ENCODE assay signal across 8 cellular contexts in the genomic region with DNA sequence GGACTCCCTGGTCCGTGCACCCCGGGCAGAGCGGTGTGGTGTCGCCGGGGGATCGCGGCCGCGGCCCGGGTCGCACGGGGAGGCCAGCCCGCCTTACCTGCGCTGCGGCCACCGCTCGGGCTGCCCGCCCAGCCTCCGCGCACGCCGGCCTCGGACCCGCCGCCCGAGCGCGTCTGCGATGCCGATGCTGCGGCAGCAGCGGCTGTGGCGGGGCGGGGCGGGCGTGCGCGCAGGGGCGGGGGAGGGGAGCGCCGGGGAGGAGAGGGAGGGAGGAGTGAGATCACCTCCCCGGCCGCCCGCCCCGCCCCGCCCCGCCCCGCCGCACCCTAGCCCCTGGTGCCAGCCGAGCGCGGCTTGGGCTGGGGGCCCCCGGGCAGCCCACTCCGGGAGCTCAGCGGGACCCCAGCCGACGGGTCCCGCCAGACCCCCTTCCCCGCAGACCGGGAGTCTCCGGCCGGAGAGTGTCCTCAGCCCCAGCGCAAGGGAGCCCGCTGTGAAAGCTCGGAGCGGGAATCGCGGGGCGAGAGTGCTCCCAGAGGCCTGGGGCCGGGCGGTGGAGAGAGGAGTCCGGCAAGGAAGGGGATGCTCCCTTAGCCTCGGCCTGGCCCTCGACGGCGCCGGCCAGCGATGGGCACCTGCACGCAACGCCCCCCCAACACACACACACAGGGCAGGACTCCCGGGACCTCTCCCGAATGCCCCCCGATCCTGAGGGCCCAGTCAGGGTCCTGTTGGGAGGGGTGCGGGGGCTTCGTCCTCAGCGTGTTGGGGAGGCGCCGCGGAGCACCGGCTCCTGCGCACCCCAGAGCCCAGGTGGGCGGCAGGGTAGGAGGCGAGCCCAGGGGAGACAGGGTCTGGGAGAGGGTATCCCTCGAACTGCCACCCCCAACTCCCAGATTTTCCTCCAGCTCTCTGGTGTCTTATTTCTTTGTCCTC. TPM values are rescaled to one million over a fixed set of nuclear protein-coding genes. Genes with fewer than 3 reads are reported as not detected.
DNase-seq lines count a peak whose midpoint lies in the region; ATAC-seq and TF ChIP-seq lines count a peak whose summit lies in the region.

A gene with protein sequence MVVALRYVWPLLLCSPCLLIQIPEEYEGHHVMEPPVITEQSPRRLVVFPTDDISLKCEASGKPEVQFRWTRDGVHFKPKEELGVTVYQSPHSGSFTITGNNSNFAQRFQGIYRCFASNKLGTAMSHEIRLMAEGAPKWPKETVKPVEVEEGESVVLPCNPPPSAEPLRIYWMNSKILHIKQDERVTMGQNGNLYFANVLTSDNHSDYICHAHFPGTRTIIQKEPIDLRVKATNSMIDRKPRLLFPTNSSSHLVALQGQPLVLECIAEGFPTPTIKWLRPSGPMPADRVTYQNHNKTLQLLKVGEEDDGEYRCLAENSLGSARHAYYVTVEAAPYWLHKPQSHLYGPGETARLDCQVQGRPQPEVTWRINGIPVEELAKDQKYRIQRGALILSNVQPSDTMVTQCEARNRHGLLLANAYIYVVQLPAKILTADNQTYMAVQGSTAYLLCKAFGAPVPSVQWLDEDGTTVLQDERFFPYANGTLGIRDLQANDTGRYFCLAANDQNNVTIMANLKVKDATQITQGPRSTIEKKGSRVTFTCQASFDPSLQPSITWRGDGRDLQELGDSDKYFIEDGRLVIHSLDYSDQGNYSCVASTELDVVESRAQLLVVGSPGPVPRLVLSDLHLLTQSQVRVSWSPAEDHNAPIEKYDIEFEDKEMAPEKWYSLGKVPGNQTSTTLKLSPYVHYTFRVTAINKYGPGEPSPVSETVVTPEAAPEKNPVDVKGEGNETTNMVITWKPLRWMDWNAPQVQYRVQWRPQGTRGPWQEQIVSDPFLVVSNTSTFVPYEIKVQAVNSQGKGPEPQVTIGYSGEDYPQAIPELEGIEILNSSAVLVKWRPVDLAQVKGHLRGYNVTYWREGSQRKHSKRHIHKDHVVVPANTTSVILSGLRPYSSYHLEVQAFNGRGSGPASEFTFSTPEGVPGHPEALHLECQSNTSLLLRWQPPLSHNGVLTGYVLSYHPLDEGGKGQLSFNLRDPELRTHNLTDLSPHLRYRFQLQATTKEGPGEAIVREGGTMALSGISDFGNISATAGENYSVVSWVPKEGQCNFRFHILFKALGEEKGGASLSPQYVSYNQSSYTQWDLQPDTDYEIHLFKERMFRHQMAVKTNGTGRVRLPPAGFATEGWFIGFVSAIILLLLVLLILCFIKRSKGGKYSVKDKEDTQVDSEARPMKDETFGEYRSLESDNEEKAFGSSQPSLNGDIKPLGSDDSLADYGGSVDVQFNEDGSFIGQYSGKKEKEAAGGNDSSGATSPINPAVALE (minus strand): TSS at position 206 of the 936 bp plus-strand sequence. CDS start 10,337 bp downstream, outside the sequence.

- H3K36me3 Mint-ChIP-seq in activated naive CD4-positive, alpha-beta T cell treated with anti-CD3 and anti-CD28 coated beads, Interleukin-2, amount 50 U/mL, for 72 hours = no peaks in the 10 kb centered on the region

- CTCF ChIA-PET in HEK293 (lab: Yijun Ruan, JAX) = interaction anchor here (0.5 to 1.7 kb wide), 3 partner anchors 8 to 69 kb away, joined by 3 to 8 read pairs (median 3); no protein-coding TSS in a partner anchor

- H3K4me3 ChIP-seq in HEK293 (ENCODE audit: low read depth, low read length) = peak within 1 kb of the TSS; percentile 12
- H3K4me3 ChIP-seq in mesenchymal stem cell (ENCODE audit: insufficient read depth in 1 of 2, low read depth in 1 of 2, low read length in 2 of 2) = peak within 1 kb of the TSS in 1 of 2 experiments; percentile 65

- H3K79me1 ChIP-seq in mesenchymal stem cell (replicated peaks; ENCODE audit: low read length, poor library complexity, severe bottlenecking) = no peaks in the 10 kb centered on the region

- peak within 1 kb of the TSS in 1 of 2 experiments; percentile 41 for H3K4ac ChIP-seq in mesenchymal stem cell (ENCODE audit: low read depth in 1 of 2, low read length in 2 of 2)

- no peaks in the 10 kb centered on the region for H3K9me3 Mint-ChIP-seq in activated naive CD4-positive, alpha-beta T cell treated with anti-CD3 and anti-CD28 coated beads, Interleukin-2, amount 50 U/mL, for 72 hours

- in situ Hi-C loops in GM13976 (cut with MboI; ENCODE audit: low sequenced_read_pairs, unreplicated experiment) = no loop called here

- no peak within 1 kb of the TSS for H2AFZ ChIP-seq in mesenchymal stem cell (ENCODE audit: low read depth, low read length)

- H3K9me3 ChIP-seq in HEK293 (ENCODE audit: control insufficient read depth, insufficient read depth, low read depth, low read length) (no peaks in the 10 kb centered on the region), mesenchymal stem cell (ENCODE audit: control insufficient read depth, low read length) (no peaks in the 10 kb centered on the region)

- DNase-seq in AG20443 (ENCODE audit: low spot score) (peak; percentile 49), mesenchymal stem cell (no peak), GM13976 (ENCODE audit: low spot score) (no peak), NOMO-1 treated with DMSO at 0.1 percent for 48 hours (lab: John Stamatoyannopoulos, UW; ENCODE audit: unreplicated experiment) (no peak), pons (ENCODE audit: low spot score) (no peak)
- no peak for DNase-seq in activated naive CD4-positive, alpha-beta T cell treated with anti-CD3 and anti-CD28 coated beads, Interleukin-2, amount 50 U/mL, for 72 hours (ENCODE audit: low spot score in 2 of 2)

- 24% methylated on average over 2 of the region's 94 CpGs for WGBS in mesenchymal stem cell

- H2BK5ac ChIP-seq in mesenchymal stem cell (ENCODE audit: low read depth, low read length, poor library complexity, severe bottlenecking) = no peak within 1 kb of the TSS

- H2BK120ac ChIP-seq in mesenchymal stem cell (ENCODE audit: low read depth, low read length) = no peak within 1 kb of the TSS

- H3K4me1 ChIP-seq in HEK293 (ENCODE audit: control insufficient read depth, insufficient read depth, low read length) (no peaks in the 10 kb centered on the region), mesenchymal stem cell (ENCODE audit: control insufficient read depth, insufficient read depth, low read depth, low read length) (peaks cover 46% of the 10 kb centered on the region)

- no peak for TF ChIP-seq CTCF in HEK293 (tag by site-specific recombination; IDR thresholded peaks at IDR 0.05)
- no peak for TF ChIP-seq CTCF in GM13976 (IDR thresholded peaks at IDR 0.05; ENCODE audit: borderline replicate concordance, control extremely low read depth, extremely low read depth, insufficient read depth, missing control alignments)

- no peak within 1 kb of the TSS for H3K9ac ChIP-seq in mesenchymal stem cell (ENCODE audit: low read length)

- no peak within 1 kb of the TSS for H3K27ac Mint-ChIP-seq in activated naive CD4-positive, alpha-beta T cell treated with anti-CD3 and anti-CD28 coated beads, Interleukin-2, amount 50 U/mL, for 72 hours

- H2BK12ac ChIP-seq in mesenchymal stem cell (ENCODE audit: low read length in 2 of 2) = peak within 1 kb of the TSS in 1 of 2 experiments; percentile 31

- peak within 1 kb of the TSS in 1 of 2 experiments; percentile 32 for H3K14ac ChIP-seq in mesenchymal stem cell (ENCODE audit: low read length in 2 of 2)

- POLR2A ChIA-PET in HEK293 (lab: Yijun Ruan, JAX) = interaction anchor here (0.5 to 1.4 kb wide), 3 partner anchors 10 to 42 kb away, joined by 3 read pairs; no protein-coding TSS in a partner anchor

- peak within 1 kb of the TSS; percentile 61 for H4K91ac ChIP-seq in mesenchymal stem cell (ENCODE audit: low read length)

- H3K36me3 ChIP-seq in HEK293 (ENCODE audit: control insufficient read depth in 2 of 2, insufficient read depth in 1 of 2, low read length in 2 of 2) (no peaks in the 10 kb centered on the region), mesenchymal stem cell (ENCODE audit: control insufficient read depth in 1 of 2, insufficient read depth in 2 of 2, low read depth in 1 of 2, low read length in 2 of 2) (peaks cover 0 to 14% of the 10 kb centered on the region in 2 experiments)

- no peak within 1 kb of the TSS for H4K8ac ChIP-seq in mesenchymal stem cell (ENCODE audit: low read length)

- H3K23ac ChIP-seq in mesenchymal stem cell (ENCODE audit: low read length in 2 of 2) = peak within 1 kb of the TSS in 1 of 2 experiments; percentile 80

- peak; percentile 55 to 71 for ATAC-seq in activated naive CD4-positive, alpha-beta T cell treated with anti-CD3 and anti-CD28 coated beads, Interleukin-2, amount 50 U/mL, for 72 hours
- ATAC-seq in HG02870 (IDR thresholded peaks at IDR 0.05; ENCODE audit: unreplicated experiment) = no peak

- peak within 1 kb of the TSS; percentile 66 for H2AK5ac ChIP-seq in mesenchymal stem cell (ENCODE audit: low read length, severe bottlenecking)

- H2BK15ac ChIP-seq in mesenchymal stem cell (ENCODE audit: low read depth, poor library complexity, severe bottlenecking) = peak within 1 kb of the TSS; percentile 48

- peaks cover 0 to 83% of the 10 kb centered on the region in 2 experiments for H3K27me3 ChIP-seq in mesenchymal stem cell (ENCODE audit: control insufficient read depth in 1 of 2, insufficient read depth in 1 of 2, low read length in 2 of 2)

- peak within 1 kb of the TSS; percentile 71 for H3K4me2 ChIP-seq in mesenchymal stem cell (ENCODE audit: low read length, poor library complexity, severe bottlenecking)

- peak within 1 kb of the TSS in 1 of 2 experiments; percentile 66 for H3K18ac ChIP-seq in mesenchymal stem cell (ENCODE audit: low read depth in 1 of 2, low read length in 2 of 2)

- H3K27ac ChIP-seq in HEK293 (ENCODE audit: extremely low read depth, low read depth, low read length) (no peak within 1 kb of the TSS), mesenchymal stem cell (ENCODE audit: low read length, poor library complexity, severe bottlenecking) (peak within 1 kb of the TSS; percentile 80)

TF ChIP-seq in HEK293, 187 proteins besides CTCF, POLR2A, EP300 and RAD21 (continues in another document):
- TF ChIP-seq FEZF1 (tag by site-specific recombination; IDR thresholded peaks at IDR 0.05) = no peak
- no peak for TF ChIP-seq ZNF701 (tag by site-specific recombination; IDR thresholded peaks at IDR 0.05)
- TF ChIP-seq ZBTB48 (tag by site-specific recombination; IDR thresholded peaks at IDR 0.05) = peak; percentile 80
- no peak for TF ChIP-seq SETDB1 (IDR thresholded peaks at IDR 0.05; ENCODE audit: insufficient read length, low read length)
- TF ChIP-seq PBX3 (CRISPR knock-in tag; IDR thresholded peaks at IDR 0.05) = no peak
- no peak for TF ChIP-seq ZNF549 (tag by site-specific recombination; IDR thresholded peaks at IDR 0.05)

RNA-seq across cellular contexts. Expression of the gene that starts here (rescaled TPM):
- 1 to 10 TPM; 1.1 to 1.8 TPM for total RNA-seq in activated naive CD4-positive, alpha-beta T cell treated with anti-CD3 and anti-CD28 coated beads, Interleukin-2, amount 50 U/mL, for 72 hours
- 25.9 TPM for polyA plus RNA-seq in mesenchymal stem cell (2013, experiment 1 of 2)
- 25.0 TPM for polyA plus RNA-seq in mesenchymal stem cell (2013, experiment 2 of 2)
